Comparison of ENCODE assay signal across 22 cellular contexts in genomic region chr10:128420623-128421022, GRCh38.
"Had no signal": no experiment of that assay in that cellular context is flagged by ENCODE, and none has a peak within 500 bp of the region (broad histone marks: within the 10 kb centered on the region; RNA-seq: fewer than 3 reads in every experiment).

No MANE protein-coding gene starts in this region.

- H3K27me3 ChIP-seq: Peyer's patch, SJCRH30 had no signal

- H3K4me3 ChIP-seq: PC-9, Peyer's patch, SJCRH30 had no signal

- H3K4me1 ChIP-seq: Peyer's patch, SJCRH30 had no signal

- DNase-seq: IMR-90; Karpas-422; KG1; MM.1S; NCI-H1092 treated with DMSO at 0.1 percent for 48 hours; NCI-H1436; NCI-H187 treated with DMSO at 0.1 percent for 48 hours; NCI-H2029 treated with DMSO at 0.1 percent for 48 hours; NCI-H345; NCI-H446 treated with DMSO at 0.1 percent for 48 hours; NCI-H510A treated with DMSO at 0.1 percent for 48 hours; NCI-H526 treated with DMSO at 0.1 percent for 48 hours; NCI-H748 treated with DMSO at 0.1 percent for 48 hours; NK-92 treated with Interleukin-12 subunit alpha and Interleukin-12 subunit beta, amount 100 ng/mL, for 24 hours; OCI-M1; PC-9; Peyer's patch; SHP77 treated with DMSO at 0.1 percent for 48 hours; SJCRH30; T-helper 1 cell had no signal

- H3K27ac ChIP-seq: PC-9, Peyer's patch, SJCRH30 had no signal

- H3K36me3 ChIP-seq: Peyer's patch, SJCRH30 had no signal

- H3K9me3 ChIP-seq: Peyer's patch, SJCRH30 had no signal

- ATAC-seq: Right ventricle myocardium inferior, SK-N-SH treated with all-trans-retinoic acid at 6 μM for 48 hours had no signal
